22 cellular contexts compared by ENCODE assay signal in the genomic region with DNA sequence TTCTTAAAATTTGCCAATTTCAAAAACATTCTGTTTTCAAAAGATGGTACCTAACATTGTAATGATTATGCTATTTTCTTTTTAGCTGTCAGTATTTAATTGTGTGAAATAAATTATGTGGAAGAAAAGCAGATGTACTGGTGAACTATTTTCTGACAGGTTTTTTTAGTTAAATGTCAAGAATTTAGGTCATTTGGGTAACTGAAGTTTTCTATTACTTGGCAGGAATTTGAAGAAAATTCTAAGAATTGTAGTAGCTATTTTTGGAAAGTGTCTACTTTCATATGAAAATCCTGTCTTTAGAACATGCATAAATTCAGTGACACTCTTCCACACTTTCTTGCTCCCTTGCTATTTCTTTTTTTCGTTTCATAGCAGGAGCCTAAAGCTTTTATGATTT. TPM values are rescaled to one million over a fixed set of nuclear protein-coding genes. Genes with fewer than 3 reads are reported as not detected.
DNase-seq lines count a peak whose midpoint lies in the region; ATAC-seq and TF ChIP-seq lines count a peak whose summit lies in the region.
"Had no signal": no experiment of that assay in that cellular context is flagged by ENCODE, and none has a peak within 500 bp of the region (broad histone marks: within the 10 kb centered on the region; RNA-seq: fewer than 3 reads in every experiment).

No MANE protein-coding gene starts in this region.

- H4K20me1 ChIP-seq in Karpas-422 (ENCODE audit: insufficient read depth, low read depth, low read length), result no peaks in the 10 kb centered on the region

- ATAC-seq in activated CD4-positive, alpha-beta T cell treated with anti-CD3 and anti-CD28 coated beads for 36 hours, result no peak
- no peak for ATAC-seq in natural killer cell
- no peak for ATAC-seq in GM21737 (IDR thresholded peaks at IDR 0.05; ENCODE audit: unreplicated experiment)
- ATAC-seq: gastroesophageal sphincter, left ventricle myocardium superior had no signal

- no peaks in the 10 kb centered on the region for H3K79me2 ChIP-seq in Karpas-422 (ENCODE audit: low read length)

- no peaks in the 10 kb centered on the region for H3K9me3 ChIP-seq in Karpas-422 (ENCODE audit: low read length)
- H3K9me3 ChIP-seq: gastroesophageal sphincter, upper lobe of left lung had no signal

- H3K27me3 ChIP-seq in Karpas-422 (ENCODE audit: low read length), result no peaks in the 10 kb centered on the region
- H3K27me3 ChIP-seq: gastroesophageal sphincter, upper lobe of left lung had no signal

- peak overlapping the region; percentile 41 for H3K4me2 ChIP-seq in Karpas-422 (ENCODE audit: low read depth, low read length, poor library complexity, severe bottlenecking)
- H3K4me2 ChIP-seq: PC-9 had no signal

- H3K4me3 Mint-ChIP-seq in activated CD4-positive, alpha-beta T cell treated with anti-CD3 and anti-CD28 coated beads for 36 hours, result peak overlapping the region; percentile 77
- peak overlapping the region; percentile 60 for H3K4me3 Mint-ChIP-seq in activated T-helper 2 cell treated with anti-CD3 and anti-CD28 coated beads, Interferon-gamma antibody, Interleukin-2, Interleukin-4, amounts not matched to agents 10 μg/mL and 5 μg/mL and 100 μg/mL, durations not matched to agents 14 hours and 24 hours and 36 hours (ENCODE audit: low read depth)
- no peak overlapping the region for H3K4me3 Mint-ChIP-seq in natural killer cell

- intact Hi-C loops in activated CD4-positive, alpha-beta T cell treated with anti-CD3 and anti-CD28 coated beads for 36 hours (cut with DNase I, micrococcal nuclease), result loop anchor here (5.0 to 10.0 kb wide), 4 partner anchors 37 to 836 kb away; a partner anchor contains a TSS
- intact Hi-C loops in activated T-helper 2 cell treated with anti-CD3 and anti-CD28 coated beads, Interferon-gamma antibody, Interleukin-2, Interleukin-4, amounts not matched to agents 10 μg/mL and 5 μg/mL and 100 μg/mL, durations not matched to agents 14 hours and 24 hours and 36 hours (cut with micrococcal nuclease), result loop anchor here (2.0 to 5.0 kb wide), 3 partner anchors 54 to 453 kb away; a partner anchor contains a TSS
- intact Hi-C loops in natural killer cell (cut with micrococcal nuclease), result no loop called here

- H3K9ac ChIP-seq in Karpas-422 (ENCODE audit: low read length), result no peak overlapping the region

- H2AFZ ChIP-seq in Karpas-422 (ENCODE audit: low read length), result peak overlapping the region; percentile 53
- H2AFZ ChIP-seq: PC-9 had no signal

- POLR2A ChIA-PET in activated CD4-positive, alpha-beta T cell treated with anti-CD3 and anti-CD28 coated beads for 36 hours (lab: Charles Lee), result interaction anchor here (0.6 to 0.9 kb wide), 3 partner anchors 29 to 68 kb away, joined by 3 read pairs; a partner anchor contains a TSS

- no peak for TF ChIP-seq CTCF in natural killer cell (IDR thresholded peaks at IDR 0.05)

- H3K9me2 ChIP-seq in Karpas-422 (replicated peaks; ENCODE audit: insufficient read depth, low read length), result no peaks in the 10 kb centered on the region

- peak overlapping the region; percentile 99 for H3K27ac Mint-ChIP-seq in activated CD4-positive, alpha-beta T cell treated with anti-CD3 and anti-CD28 coated beads for 36 hours
- H3K27ac Mint-ChIP-seq in activated T-helper 2 cell treated with anti-CD3 and anti-CD28 coated beads, Interferon-gamma antibody, Interleukin-2, Interleukin-4, amounts not matched to agents 10 μg/mL and 5 μg/mL and 100 μg/mL, durations not matched to agents 14 hours and 24 hours and 36 hours, result peak overlapping the region; percentile 85
- H3K27ac Mint-ChIP-seq in natural killer cell, result peak overlapping the region; percentile 99

- peaks cover 9% of the 10 kb centered on the region for H3K36me3 Mint-ChIP-seq in activated CD4-positive, alpha-beta T cell treated with anti-CD3 and anti-CD28 coated beads for 36 hours (ENCODE audit: low read depth)
- H3K36me3 Mint-ChIP-seq in activated T-helper 2 cell treated with anti-CD3 and anti-CD28 coated beads, Interferon-gamma antibody, Interleukin-2, Interleukin-4, amounts not matched to agents 10 μg/mL and 5 μg/mL and 100 μg/mL, durations not matched to agents 14 hours and 24 hours and 36 hours (ENCODE audit: low read depth), result peaks cover 9% of the 10 kb centered on the region
- no peaks in the 10 kb centered on the region for H3K36me3 Mint-ChIP-seq in natural killer cell

- H3K4me1 Mint-ChIP-seq in activated CD4-positive, alpha-beta T cell treated with anti-CD3 and anti-CD28 coated beads for 36 hours, result peaks cover 74% of the 10 kb centered on the region
- H3K4me1 Mint-ChIP-seq in activated T-helper 2 cell treated with anti-CD3 and anti-CD28 coated beads, Interferon-gamma antibody, Interleukin-2, Interleukin-4, amounts not matched to agents 10 μg/mL and 5 μg/mL and 100 μg/mL, durations not matched to agents 14 hours and 24 hours and 36 hours (ENCODE audit: low read depth), result peaks cover 57% of the 10 kb centered on the region
- H3K4me1 Mint-ChIP-seq in natural killer cell, result peaks cover 53 to 57% of the 10 kb centered on the region in 2 donors

- no peaks in the 10 kb centered on the region for H3K36me3 ChIP-seq in Karpas-422 (ENCODE audit: insufficient read depth, low read length)
- H3K36me3 ChIP-seq: gastroesophageal sphincter, upper lobe of left lung had no signal

- no peak for DNase-seq in activated CD4-positive, alpha-beta T cell treated with anti-CD3 and anti-CD28 coated beads for 36 hours
- DNase-seq in activated CD4-positive, alpha-beta T cell treated with anti-CD3 and anti-CD28 coated beads for 48 hours, result no peak
- DNase-seq in Karpas-422 (no peak), natural killer cell (no peak), NCI-H2081 treated with DMSO at 0.1 percent for 48 hours (lab: John Stamatoyannopoulos, UW) (no peak), COLO829 (ENCODE audit: low spot score) (no peak)
- DNase-seq in activated T-helper 2 cell treated with anti-CD3 and anti-CD28 coated beads, Interferon-gamma antibody, Interleukin-2, Interleukin-4, amounts not matched to agents 10 μg/mL and 5 μg/mL and 100 μg/mL, durations not matched to agents 14 hours and 24 hours and 36 hours (ENCODE audit: low spot score), result no peak
- DNase-seq: aorta; C1 segment of cervical spinal cord; DND-41; left ventricle myocardium superior; MV-4-11; NCI-H2029; NCI-H526; PC-9; posterior cingulate gyrus; stimulated activated naive CD4-positive, alpha-beta T cell; upper lobe of left lung had no signal

- CTCF ChIA-PET in activated CD4-positive, alpha-beta T cell treated with anti-CD3 and anti-CD28 coated beads for 36 hours (lab: Charles Lee), result interaction anchor here (0.9 to 3.1 kb wide), 13 partner anchors 10 to 97 kb away, joined by 3 to 29 read pairs (median 3); no protein-coding TSS in a partner anchor

- H3K4me3 ChIP-seq in Karpas-422 (ENCODE audit: low read length), result no peak overlapping the region
- H3K4me3 ChIP-seq: gastroesophageal sphincter, PC-9, upper lobe of left lung had no signal

- no peaks in the 10 kb centered on the region for H3K27me3 Mint-ChIP-seq in activated CD4-positive, alpha-beta T cell treated with anti-CD3 and anti-CD28 coated beads for 36 hours
- no peaks in the 10 kb centered on the region for H3K27me3 Mint-ChIP-seq in activated T-helper 2 cell treated with anti-CD3 and anti-CD28 coated beads, Interferon-gamma antibody, Interleukin-2, Interleukin-4, amounts not matched to agents 10 μg/mL and 5 μg/mL and 100 μg/mL, durations not matched to agents 14 hours and 24 hours and 36 hours (ENCODE audit: low read depth)
- no peaks in the 10 kb centered on the region for H3K27me3 Mint-ChIP-seq in natural killer cell (ENCODE audit: low read depth in 2 of 2)

- H3K27ac ChIP-seq in Karpas-422 (ENCODE audit: low read length), result peak overlapping the region; percentile 72
- H3K27ac ChIP-seq: gastroesophageal sphincter, PC-9, upper lobe of left lung, VCaP had no signal

- H3K9me3 Mint-ChIP-seq in activated CD4-positive, alpha-beta T cell treated with anti-CD3 and anti-CD28 coated beads for 36 hours (ENCODE audit: low read depth), result no peaks in the 10 kb centered on the region
- no peaks in the 10 kb centered on the region for H3K9me3 Mint-ChIP-seq in activated T-helper 2 cell treated with anti-CD3 and anti-CD28 coated beads, Interferon-gamma antibody, Interleukin-2, Interleukin-4, amounts not matched to agents 10 μg/mL and 5 μg/mL and 100 μg/mL, durations not matched to agents 14 hours and 24 hours and 36 hours
- H3K9me3 Mint-ChIP-seq in natural killer cell, result no peaks in the 10 kb centered on the region

- peaks cover 66% of the 10 kb centered on the region for H3K4me1 ChIP-seq in Karpas-422 (ENCODE audit: low read length)
- H3K4me1 ChIP-seq: gastroesophageal sphincter had no signal

RNA-seq across cellular contexts. Expression of a gene that starts 28.5 kb away (rescaled TPM):
- 100 to 1,000 TPM; 458 to 564 TPM for total RNA-seq in activated CD4-positive, alpha-beta T cell treated with anti-CD3 and anti-CD28 coated beads for 36 hours
- 367 and 812 TPM in 2 replicates for total RNA-seq in Karpas-422 (2014; rRNA removed; shearing (Covaris generic); ENCODE audit: low replicate concordance)
- total RNA-seq in activated T-helper 2 cell treated with anti-CD3 and anti-CD28 coated beads, Interferon-gamma antibody, Interleukin-2, Interleukin-4, amounts not matched to agents 10 μg/mL and 5 μg/mL and 100 μg/mL, durations not matched to agents 14 hours and 24 hours and 36 hours, result 321 and 333 TPM in 2 replicates
- total RNA-seq in natural killer cell, result 1,000 to 10,000 TPM; 1,142 to 1,334 (median 1,200) TPM
- total RNA-seq: chondrocyte had no signal
